Comparison of ENCODE assay signal across 1 cellular context in genomic region chr1:5110508-5110907, GRCh38.
TF ChIP-seq lines count a peak whose summit lies in the region.

No MANE protein-coding gene starts in this region.

TF ChIP-seq in H1, 55 proteins besides CTCF, POLR2A, EP300 and RAD21:
- no peak for TF ChIP-seq RNF2 (IDR thresholded peaks at IDR 0.05; ENCODE audit: borderline replicate concordance, low read depth, low read length, missing control alignments, poor library complexity, severe bottlenecking)
- no peak for TF ChIP-seq USF2 (IDR thresholded peaks at IDR 0.05; ENCODE audit: low read length)
- TF ChIP-seq SRF (IDR thresholded peaks at IDR 0.05; ENCODE audit: low read depth, low read length): no peak
- TF ChIP-seq SAP30 (IDR thresholded peaks at IDR 0.05; ENCODE audit: insufficient read depth, insufficient replicate concordance, low read length): no peak
- TF ChIP-seq RFX5 (IDR thresholded peaks at IDR 0.05; ENCODE audit: borderline replicate concordance, low read depth, low read length): no peak
- TF ChIP-seq RBBP5 (IDR thresholded peaks at IDR 0.05; ENCODE audit: borderline replicate concordance, low read depth, low read length): no peak
